In genomic region chr4:128830906-128831525, GRCh38 we compare ENCODE assay signal across 9 cellular contexts. TPM values are rescaled to one million over a fixed set of nuclear protein-coding genes. Genes with fewer than 3 reads are reported as not detected.
A peak's percentile ranks its signal among the peaks of the same experiment; 100 is the strongest.
DNase-seq lines count a peak whose midpoint lies in the region; FAIRE-seq and TF ChIP-seq lines count a peak whose summit lies in the region.
"Had no signal": no experiment of that assay in that cellular context is flagged by ENCODE, and none has a peak within 500 bp of the region (broad histone marks: within the 10 kb centered on the region; RNA-seq: fewer than 3 reads in every experiment).

No MANE protein-coding gene starts in this region.

- no peak for DNase-seq in GM12891 (ENCODE audit: insufficient read length, low spot score)
- peak; percentile 14 for DNase-seq in KBM-7
- DNase-seq in progenitor cell of endocrine pancreas (ENCODE audit: low spot score, unreplicated experiment) = no peak
- DNase-seq in NCI-H446 treated with DMSO at 0.1 percent for 48 hours (lab: John Stamatoyannopoulos, UW) = no peak
- DNase-seq in NCI-H2171 (lab: John Stamatoyannopoulos, UW) = no peak
- DNase-seq in NCI-H82 treated with DMSO at 0.1 percent for 48 hours (lab: John Stamatoyannopoulos, UW; ENCODE audit: unreplicated experiment) = no peak
- DNase-seq: stimulated activated CD4-positive, alpha-beta T cell treated with anti-CD3 and anti-CD28 coated beads, Interleukin-2, amount 100 ng/mL, for 24 hours had no signal

- H3K4me3 Mint-ChIP-seq in progenitor cell of endocrine pancreas (ENCODE audit: low read depth) = no peak overlapping the region
- H3K4me3 Mint-ChIP-seq: T-helper 1 cell treated with Interleukin-12 subunit alpha and Interleukin-12 subunit beta and Interleukin-4 antibody, amounts not matched to agents 30 μg/mL and 1 μg/mL, for 36 hours had no signal

- in situ Hi-C loops in KBM-7 (cut with MboI; ENCODE audit: low pct_unique_long_range_greater_than_20kb, low sequenced_read_pairs) = no loop called here

- H3K4me1 Mint-ChIP-seq in progenitor cell of endocrine pancreas (ENCODE audit: low read depth) = peaks cover 32% of the 10 kb centered on the region

- no peaks in the 10 kb centered on the region for H3K27me3 ChIP-seq in endocrine pancreas (ENCODE audit: control insufficient read depth, insufficient read depth, low read length)

- H3K9me3 ChIP-seq in endocrine pancreas (ENCODE audit: control insufficient read depth, low read length) = no peaks in the 10 kb centered on the region

- no peak for FAIRE-seq in GM12891 (lab: Jason Lieb, UNC)

- H3K9me3 Mint-ChIP-seq in progenitor cell of endocrine pancreas (ENCODE audit: low read depth) = no peaks in the 10 kb centered on the region

- peak overlapping the region; percentile 52 for H3K4me3 ChIP-seq in endocrine pancreas (ENCODE audit: control insufficient read depth, insufficient read depth, low read length)

- no peak overlapping the region for H3K9ac ChIP-seq in endocrine pancreas (ENCODE audit: control insufficient read depth, insufficient read depth, low read length)

- peaks cover 6% of the 10 kb centered on the region for H3K36me3 Mint-ChIP-seq in progenitor cell of endocrine pancreas (ENCODE audit: insufficient read depth)

- no peaks in the 10 kb centered on the region for H3K36me3 ChIP-seq in endocrine pancreas (ENCODE audit: control insufficient read depth, insufficient read depth, low read length)

- H3K27ac Mint-ChIP-seq in progenitor cell of endocrine pancreas = peak overlapping the region; percentile 84

- no peak for TF ChIP-seq CTCF in progenitor cell of endocrine pancreas (IDR thresholded peaks at IDR 0.05; ENCODE audit: unreplicated experiment)

- peaks cover 35% of the 10 kb centered on the region for H3K4me1 ChIP-seq in endocrine pancreas (ENCODE audit: control insufficient read depth, insufficient read depth, low read length)

- no peak for TF ChIP-seq POLR2A in GM12891 (IDR thresholded peaks at IDR 0.05; ENCODE audit: low read depth, low read length)

- no peaks in the 10 kb centered on the region for H3K27me3 Mint-ChIP-seq in progenitor cell of endocrine pancreas

TF ChIP-seq in GM12891, 5 proteins besides CTCF, POLR2A, EP300 and RAD21:
- TF ChIP-seq POU2F2 (IDR thresholded peaks at IDR 0.05; ENCODE audit: low read depth, low read length) = peak; percentile 44; the same call in 1 of the 2 replicates
- TF ChIP-seq SPI1 (IDR thresholded peaks at IDR 0.05; ENCODE audit: low read depth, low read length) = no peak
- no peak for TF ChIP-seq PAX5 (IDR thresholded peaks at IDR 0.05; ENCODE audit: insufficient read depth, low read length, severe bottlenecking)

RNA-seq across cellular contexts. Expression of gene JADE1, which starts 21.5 kb away (rescaled TPM):
- polyA plus RNA-seq in GM12891 (2012; ENCODE audit: low read depth, missing spikeins) = 10.7 TPM
- total RNA-seq in progenitor cell of endocrine pancreas = 35.3 and 43.2 TPM in 2 replicates
